Comparison of ENCODE assay signal across 1 cellular context in the genomic region with DNA sequence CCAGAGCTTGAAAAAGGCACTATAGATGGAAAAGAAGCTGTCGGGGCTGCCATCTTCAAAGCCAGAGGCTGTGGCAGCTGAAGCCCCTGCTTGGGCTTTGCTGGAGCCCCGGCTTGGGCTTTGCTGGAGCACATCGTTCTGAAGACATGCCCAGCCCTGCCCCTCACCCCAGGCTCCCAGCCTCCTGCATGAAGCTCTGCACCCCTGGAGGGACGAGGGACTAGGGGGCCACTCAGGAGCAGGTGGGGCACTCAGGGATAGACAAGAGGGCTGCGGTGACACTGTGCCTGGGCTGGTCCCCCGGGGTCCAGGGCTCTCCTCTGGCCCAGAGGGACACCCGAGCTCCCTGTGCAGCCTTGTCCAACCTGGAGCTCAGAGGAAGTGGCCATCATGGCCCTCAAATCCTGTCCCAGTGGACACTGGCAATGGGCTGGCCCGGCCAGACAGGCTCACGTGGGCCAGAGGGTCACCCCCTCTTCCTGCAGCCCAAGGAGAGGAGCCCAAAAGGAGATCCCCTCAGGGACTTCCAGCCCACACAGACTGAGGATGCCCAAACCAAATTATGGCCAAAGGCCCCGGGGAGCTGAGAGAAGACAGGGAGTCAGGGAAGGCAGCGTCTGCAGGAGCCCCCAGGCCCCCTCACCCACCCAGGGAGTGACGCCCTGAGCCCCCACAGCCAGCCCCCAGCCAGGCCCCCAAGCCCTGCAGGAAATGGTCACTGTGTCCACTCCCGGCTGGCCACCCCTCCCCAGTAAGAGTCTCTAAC.
TF ChIP-seq lines count a peak whose summit lies in the region.

No MANE protein-coding gene starts in this region.

TF ChIP-seq in WTC11, 78 proteins besides CTCF, POLR2A, EP300 and RAD21 (continued from another document):
- TF ChIP-seq ARID4B (CRISPR knock-in tag; IDR thresholded peaks at IDR 0.05; ENCODE audit: borderline replicate concordance) (no peak), TEAD4 (CRISPR knock-in tag; IDR thresholded peaks at IDR 0.05) (no peak)
